In the genomic region with DNA sequence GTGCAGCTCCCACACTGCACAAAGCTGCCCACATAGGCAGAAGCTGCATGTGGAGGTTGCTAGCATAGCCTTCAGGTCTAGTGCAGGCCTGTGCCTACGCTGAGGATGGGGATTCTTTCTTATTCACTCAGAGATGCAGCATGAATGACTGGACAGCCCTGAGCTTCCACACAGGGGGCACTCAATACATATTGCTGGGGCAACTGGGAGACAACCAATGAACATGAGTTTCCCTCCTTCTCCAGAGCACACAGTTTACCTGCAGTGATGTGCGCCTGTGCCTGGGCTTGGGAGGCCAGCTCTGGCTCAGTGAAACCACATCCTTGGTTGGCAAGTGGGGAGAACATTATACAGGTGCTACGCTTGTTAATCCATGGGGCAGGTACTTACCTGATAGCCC, we compare ENCODE assay signal across 6 cellular contexts.
"Had no signal": no experiment of that assay in that cellular context is flagged by ENCODE, and none has a peak within 500 bp of the region (broad histone marks: within the 10 kb centered on the region; RNA-seq: fewer than 3 reads in every experiment).

No MANE protein-coding gene starts in this region.

- DNase-seq: GM23248, GOT3, H9, HCEC 1CT, IMR-90 had no signal

- H3K4me3 Mint-ChIP-seq: H9 had no signal

- H3K27ac ChIP-seq: GM23248 had no signal

- H3K4me3 ChIP-seq: GM23248, K562 had no signal

- H2AFZ ChIP-seq: GM23248 had no signal

- H3K9ac ChIP-seq: GM23248 had no signal

- ATAC-seq: K562 had no signal
